13 cellular contexts compared by ENCODE assay signal in genomic region chr7:607938-608337, GRCh38.
DNase-seq lines count a peak whose midpoint lies in the region; ATAC-seq, FAIRE-seq and TF ChIP-seq lines count a peak whose summit lies in the region.
"Had no signal": no experiment of that assay in that cellular context is flagged by ENCODE, and none has a peak within 500 bp of the region (broad histone marks: within the 10 kb centered on the region; RNA-seq: fewer than 3 reads in every experiment).

No MANE protein-coding gene starts in this region.

- POLR2A ChIA-PET in CD4-positive, alpha-beta T cell (lab: Charles Lee) = no interaction called here
- POLR2A ChIA-PET in K562 (lab: Yijun Ruan, JAX) = no interaction called here

- peaks cover 70% of the 10 kb centered on the region for H3K4me1 Mint-ChIP-seq in CD4-positive, alpha-beta T cell (ENCODE audit: low read depth)
- H3K4me1 Mint-ChIP-seq in nephron = peaks cover 35% of the 10 kb centered on the region

- TF ChIP-seq RAD21 in K562 (CRISPR knock-in tag; conservative IDR thresholded peaks at IDR 0.05 in 1 of 2, IDR thresholded peaks at IDR 0.05 in 1 of 2) = no peak

- ATAC-seq in CD4-positive, alpha-beta T cell (ENCODE audit: poor library complexity) = no peak
- no peak for ATAC-seq in K562
- ATAC-seq: left lung had no signal

- in situ Hi-C loops in G401 (cut with HindIII; ENCODE audit: low sequenced_read_pairs) = loop anchor here (5.0 kb wide), 1 partner anchor 59 kb away; no protein-coding TSS in a partner anchor
- in situ Hi-C loops in K562 (cut with MboI) = no loop called here

- no peak for TF ChIP-seq POLR2A in K562 (conservative IDR thresholded peaks at IDR 0.05)
- no peak for TF ChIP-seq POLR2A in GM12892 (IDR thresholded peaks at IDR 0.05; ENCODE audit: low read depth, low read length)

- TF ChIP-seq EP300 in K562 (IDR thresholded peaks at IDR 0.05; ENCODE audit: low read length) = no peak

- no peaks in the 10 kb centered on the region for H3K9me3 ChIP-seq in CD4-positive, alpha-beta T cell (ENCODE audit: control insufficient read depth, low read length)
- H3K9me3 ChIP-seq in K562 (replicated peaks; ENCODE audit: control insufficient read depth, insufficient read depth, low read depth, low read length) = no peaks in the 10 kb centered on the region
- H3K9me3 ChIP-seq: left lung, testis had no signal

- H3K9ac ChIP-seq in K562 (ENCODE audit: insufficient read depth in 1 of 2, low read depth in 2 of 2, low read length in 2 of 2) = peak overlapping the region in 1 of 2 experiments; percentile 83; a peak in 2 of 4 replicates

- no peak for TF ChIP-seq CTCF in CD4-positive, alpha-beta T cell (IDR thresholded peaks at IDR 0.05)
- TF ChIP-seq CTCF in K562 (IDR thresholded peaks at IDR 0.05 in 2 of 3, conservative IDR thresholded peaks at IDR 0.05 in 1 of 3; ENCODE audit: insufficient read depth in 2 of 3, low read depth in 1 of 3, low read length in 3 of 3) (no peak), nephron (IDR thresholded peaks at IDR 0.05; ENCODE audit: unreplicated experiment in 3 of 3) (no peak)

- H3K9me1 ChIP-seq in K562 (ENCODE audit: control insufficient read depth, insufficient read depth, low read length) = peaks cover 6% of the 10 kb centered on the region

- intact Hi-C loops in CD4-positive, alpha-beta T cell (cut with DNase I, micrococcal nuclease) = no loop called here
- intact Hi-C loops in K562 (cut with micrococcal nuclease) = loop anchor here (10.0 kb wide), 1 partner anchor 143 kb away; no protein-coding TSS in a partner anchor

- H4K20me1 ChIP-seq in K562 (replicated peaks; ENCODE audit: control insufficient read depth, insufficient read depth, low read length) = no peaks in the 10 kb centered on the region

- peaks cover 3% of the 10 kb centered on the region for H3K9me3 Mint-ChIP-seq in CD4-positive, alpha-beta T cell
- no peaks in the 10 kb centered on the region for H3K9me3 Mint-ChIP-seq in nephron

- no peak overlapping the region for H3K4me2 ChIP-seq in K562 (ENCODE audit: insufficient read depth, low read length)

- DNase-seq in CD4-positive, alpha-beta T cell = no peak
- DNase-seq in G401 (ENCODE audit: low spot score) = peak; percentile 30
- no peak for DNase-seq in K562 (ENCODE audit: extremely low read depth in 1 of 4, low spot score in 3 of 4)
- no peak for DNase-seq in T-helper 9 cell
- DNase-seq in GM12892 (ENCODE audit: insufficient read length) = no peak
- no peak for DNase-seq in NOMO-1 treated with DMSO at 0.1 percent for 48 hours (lab: John Stamatoyannopoulos, UW; ENCODE audit: unreplicated experiment)
- no peak for DNase-seq in SK-N-DZ (ENCODE audit: low spot score)
- DNase-seq: head of caudate nucleus, NCI-H1105 treated with DMSO at 0.1 percent for 48 hours, NCI-H526 treated with DMSO at 0.1 percent for 48 hours, testis had no signal

- no TSS peak for BruUV-seq in K562 (replicated peaks; lab: Mats Ljungman, UMichigan)

- no peak overlapping the region for H2AFZ ChIP-seq in K562 (ENCODE audit: low read depth, low read length)

- no peak overlapping the region for H3K27ac ChIP-seq in CD4-positive, alpha-beta T cell (ENCODE audit: low read depth, low read length)
- H3K27ac ChIP-seq in K562 (ENCODE audit: extremely low read depth, low read depth, low read length) = peak overlapping the region; percentile 27; the same call in 1 of the 3 replicates

- H3K27me3 ChIP-seq in CD4-positive, alpha-beta T cell (ENCODE audit: control insufficient read depth, insufficient read depth, low read length) = no peaks in the 10 kb centered on the region
- no peaks in the 10 kb centered on the region for H3K27me3 ChIP-seq in K562 (ENCODE audit: control insufficient read depth in 2 of 2, insufficient read depth in 2 of 2, low read length in 2 of 2)
- H3K27me3 ChIP-seq: left lung, testis had no signal

- CTCF ChIA-PET in CD4-positive, alpha-beta T cell (lab: Charles Lee) = no interaction called here
- CTCF ChIA-PET in K562 (lab: Yijun Ruan, JAX; ENCODE audit: low intra/inter-chr PET ratio) = no interaction called here

- peaks cover 31% of the 10 kb centered on the region for H3K36me3 Mint-ChIP-seq in CD4-positive, alpha-beta T cell (ENCODE audit: low read depth)
- no peaks in the 10 kb centered on the region for H3K36me3 Mint-ChIP-seq in nephron (ENCODE audit: low read depth)

- H3K4me3 Mint-ChIP-seq in CD4-positive, alpha-beta T cell = peak overlapping the region; percentile 58
- no peak overlapping the region for H3K4me3 Mint-ChIP-seq in nephron

- H3K4me3 ChIP-seq in K562 = no peak overlapping the region
- H3K4me3 ChIP-seq: left lung, testis had no signal

- no peaks in the 10 kb centered on the region for H3K27me3 Mint-ChIP-seq in CD4-positive, alpha-beta T cell
- H3K27me3 Mint-ChIP-seq in nephron (ENCODE audit: low read depth) = peaks cover 4% of the 10 kb centered on the region

- peaks cover 16% of the 10 kb centered on the region for H3K36me3 ChIP-seq in K562 (ENCODE audit: control insufficient read depth, insufficient read depth, low read length)

- H3K27ac Mint-ChIP-seq in CD4-positive, alpha-beta T cell = peak overlapping the region; percentile 98
- peak overlapping the region; percentile 47 to 88 (median 54) for H3K27ac Mint-ChIP-seq in nephron

- H3K4me1 ChIP-seq in K562 (replicated peaks in 1 of 2; ENCODE audit: control insufficient read depth in 2 of 2, insufficient read depth in 2 of 2, low read length in 2 of 2) = peaks cover 51 to 69% of the 10 kb centered on the region in 2 experiments

- FAIRE-seq in K562 (lab: Jason Lieb, UNC) = no peak
- no peak for FAIRE-seq in GM12892 (lab: Jason Lieb, UNC)

- WGBS in K562 (ENCODE audit: insufficient coverage, low coverage, missing lambda C conversion rate) = 81% methylated on average over 13 of the region's 13 CpGs

- peaks cover 32% of the 10 kb centered on the region; the same call in 2 of the 3 replicates for H3K79me2 ChIP-seq in K562 (ENCODE audit: control insufficient read depth, insufficient read depth, low read length)

TF ChIP-seq in K562, 482 proteins besides CTCF, POLR2A, EP300 and RAD21:
- TF ChIP-seq SNIP1 (IDR thresholded peaks at IDR 0.05; ENCODE audit: low read depth) (no peak), NFE2 (IDR thresholded peaks at IDR 0.05; ENCODE audit: low read depth) (no peak)
